ENCODE assay signal across 11 cellular contexts in the genomic region with DNA sequence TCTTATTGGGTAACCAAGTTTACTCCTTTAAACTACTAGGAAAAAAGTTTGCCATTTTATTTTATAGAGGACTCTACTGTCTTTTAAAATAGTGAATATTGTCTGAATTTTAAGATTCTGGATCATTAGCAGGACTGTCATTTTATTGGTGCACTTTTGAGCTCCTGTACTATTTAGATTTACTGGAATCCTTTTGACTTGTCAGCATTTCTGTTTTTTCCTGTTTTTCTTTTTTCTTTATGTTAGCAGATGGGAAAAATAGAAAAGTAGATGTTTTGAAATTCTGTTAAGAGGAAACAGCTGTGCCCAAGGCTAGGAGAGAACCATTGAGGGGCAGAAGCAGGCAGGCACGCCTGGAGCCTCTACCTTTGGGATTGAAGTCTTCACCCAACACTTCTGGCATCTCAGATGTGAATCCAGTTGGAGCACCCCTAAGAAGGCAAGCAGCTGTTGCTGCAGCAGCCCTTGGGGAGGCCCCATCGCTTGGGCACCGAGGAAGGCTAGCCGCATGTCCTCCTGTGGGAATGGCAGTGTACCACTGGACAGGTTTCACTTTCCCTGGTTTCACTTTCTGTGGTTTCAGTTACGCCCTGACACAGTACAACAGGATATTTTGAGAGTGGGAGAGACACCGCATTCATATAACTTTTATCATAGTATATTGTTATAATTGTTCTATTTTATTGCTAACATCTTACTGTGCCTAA. TPM values are rescaled to one million over a fixed set of nuclear protein-coding genes. Genes with fewer than 3 reads are reported as not detected.
DNase-seq lines count a peak whose midpoint lies in the region; ATAC-seq, FAIRE-seq and TF ChIP-seq lines count a peak whose summit lies in the region.
"Had no signal": no experiment of that assay in that cellular context is flagged by ENCODE, and none has a peak within 500 bp of the region (broad histone marks: within the 10 kb centered on the region; RNA-seq: fewer than 3 reads in every experiment).

No MANE protein-coding gene starts in this region.

- intact Hi-C loops in HepG2 (cut with micrococcal nuclease; ENCODE audit: unreplicated experiment): no loop called here
- intact Hi-C loops in testis (cut with DNase I; ENCODE audit: low total_unique reads): no loop called here

- H3K4me1 ChIP-seq in HepG2 (ENCODE audit: insufficient read depth, low read length) (no peaks in the 10 kb centered on the region), testis (peaks cover 17% of the 10 kb centered on the region)

- H2AFZ ChIP-seq in HepG2 (ENCODE audit: low read length): no peak overlapping the region

- no peak for DNase-seq in HFFc6
- peak; percentile 47 for DNase-seq in choroid plexus epithelial cell (ENCODE audit: low read depth)
- no peak for DNase-seq in HepG2 (ENCODE audit: low spot score)
- no peak for DNase-seq in testis
- no peak for DNase-seq in T-helper 2 cell treated with Interferon-gamma antibody and Interleukin-4, amounts not matched to agents 5 μg/mL and 100 μg/mL, for 36 hours (ENCODE audit: low spot score)
- no peak for DNase-seq in islet precursor cell
- no peak for DNase-seq in effector CD4-positive, alpha-beta T cell
- DNase-seq: activated naive CD8-positive, alpha-beta T cell treated with anti-CD3 and anti-CD28 coated beads for 36 hours; NCI-H1048 had no signal

- ATAC-seq in HepG2 (no peak), HG03280 (IDR thresholded peaks at IDR 0.05; ENCODE audit: unreplicated experiment) (no peak)

- CTCF ChIA-PET in HepG2 (lab: Yijun Ruan, JAX; ENCODE audit: low intra/inter-chr PET ratio, low total read pairs): no interaction called here

- H3K36me3 ChIP-seq in HepG2 (replicated peaks in 1 of 2; ENCODE audit: control insufficient read depth in 1 of 2, insufficient read depth in 2 of 2, low read length in 2 of 2) (no peaks in the 10 kb centered on the region), testis (ENCODE audit: low read depth, missing control alignments) (no peaks in the 10 kb centered on the region)

- TF ChIP-seq POLR2A in HepG2 (IDR thresholded peaks at IDR 0.05; ENCODE audit: insufficient read depth in 1 of 2, low read depth in 2 of 2, low read length in 2 of 2) (no peak), testis (IDR thresholded peaks at IDR 0.05) (no peak)

- H3K4me3 ChIP-seq in choroid plexus epithelial cell (ENCODE audit: low read depth, low read length): peak overlapping the region; percentile 11
- no peak overlapping the region for H3K4me3 ChIP-seq in HepG2 (replicated peaks in 1 of 3; ENCODE audit: insufficient read depth in 1 of 3, low read depth in 2 of 3, low read length in 3 of 3)
- peak overlapping the region in 1 of 2 donors; percentile 10 for H3K4me3 ChIP-seq in testis

- no peaks in the 10 kb centered on the region; a peak in 1 of 5 replicates for H3K27me3 ChIP-seq in HepG2 (ENCODE audit: control insufficient read depth in 1 of 2, insufficient read depth in 2 of 2, low read length in 2 of 2)
- H3K27me3 ChIP-seq in testis: no peaks in the 10 kb centered on the region

- H3K27ac Mint-ChIP-seq in HFFc6: peak overlapping the region; percentile 51; the same call in 1 of the 2 replicates
- H3K27ac Mint-ChIP-seq in T-helper 2 cell treated with Interferon-gamma antibody and Interleukin-4, amounts not matched to agents 5 μg/mL and 100 μg/mL, for 36 hours: no peak overlapping the region
- H3K27ac Mint-ChIP-seq: activated naive CD8-positive, alpha-beta T cell treated with anti-CD3 and anti-CD28 coated beads for 36 hours had no signal

- no peak for FAIRE-seq in HepG2 (lab: Jason Lieb, UNC)
- FAIRE-seq: TTC549 had no signal

- H3K4me3 Mint-ChIP-seq in HFFc6: peak overlapping the region; percentile 74; the same call in 1 of the 2 replicates
- H3K4me3 Mint-ChIP-seq in T-helper 2 cell treated with Interferon-gamma antibody and Interleukin-4, amounts not matched to agents 5 μg/mL and 100 μg/mL, for 36 hours: no peak overlapping the region
- H3K4me3 Mint-ChIP-seq: activated naive CD8-positive, alpha-beta T cell treated with anti-CD3 and anti-CD28 coated beads for 36 hours had no signal

- H3K9me3 ChIP-seq in HepG2 (ENCODE audit: low read length) (no peaks in the 10 kb centered on the region), testis (no peaks in the 10 kb centered on the region)

- whole genome bisulfite sequencing in HepG2 (ENCODE audit: low lambda C conversion rate): 65% methylated on average over 5 of the region's 6 CpGs
- 40 to 50% methylated on average over 6 of the region's 6 CpGs for WGBS in testis, 2 donors

- H4K20me1 ChIP-seq in HepG2 (ENCODE audit: insufficient read depth, low read length): no peaks in the 10 kb centered on the region

- H3K9ac ChIP-seq in HepG2 (ENCODE audit: insufficient read depth, low read depth, low read length): no peak overlapping the region

- H3K27ac ChIP-seq in HepG2 (ENCODE audit: extremely low read length, insufficient read depth, low read length): no peak overlapping the region
- peak overlapping the region; percentile 63 to 72 for H3K27ac ChIP-seq in testis

- peaks cover 10% of the 10 kb centered on the region for H3K4me1 Mint-ChIP-seq in HFFc6 (ENCODE audit: low read depth)
- no peaks in the 10 kb centered on the region for H3K4me1 Mint-ChIP-seq in T-helper 2 cell treated with Interferon-gamma antibody and Interleukin-4, amounts not matched to agents 5 μg/mL and 100 μg/mL, for 36 hours (ENCODE audit: low read depth)
- H3K4me1 Mint-ChIP-seq: activated naive CD8-positive, alpha-beta T cell treated with anti-CD3 and anti-CD28 coated beads for 36 hours had no signal

- no peaks in the 10 kb centered on the region for H3K36me3 Mint-ChIP-seq in HFFc6 (ENCODE audit: low read depth)
- H3K36me3 Mint-ChIP-seq in T-helper 2 cell treated with Interferon-gamma antibody and Interleukin-4, amounts not matched to agents 5 μg/mL and 100 μg/mL, for 36 hours (ENCODE audit: low read depth): no peaks in the 10 kb centered on the region
- H3K36me3 Mint-ChIP-seq: activated naive CD8-positive, alpha-beta T cell treated with anti-CD3 and anti-CD28 coated beads for 36 hours had no signal

- POLR2A ChIA-PET in HepG2 (lab: Yijun Ruan, JAX): no interaction called here

- TF ChIP-seq CTCF in HFFc6 (IDR thresholded peaks at IDR 0.05): no peak
- TF ChIP-seq CTCF in choroid plexus epithelial cell (conservative IDR thresholded peaks at IDR 0.05; ENCODE audit: low read depth, low read length): no peak
- TF ChIP-seq CTCF in HepG2 (CRISPR knock-in tag; IDR thresholded peaks at IDR 0.05): no peak
- TF ChIP-seq CTCF in testis (IDR thresholded peaks at IDR 0.05): no peak

- no peaks in the 10 kb centered on the region for H3K9me3 Mint-ChIP-seq in HFFc6
- H3K9me3 Mint-ChIP-seq in T-helper 2 cell treated with Interferon-gamma antibody and Interleukin-4, amounts not matched to agents 5 μg/mL and 100 μg/mL, for 36 hours: no peaks in the 10 kb centered on the region
- H3K9me3 Mint-ChIP-seq: activated naive CD8-positive, alpha-beta T cell treated with anti-CD3 and anti-CD28 coated beads for 36 hours had no signal

- TF ChIP-seq EP300 in HepG2 (IDR thresholded peaks at IDR 0.05; ENCODE audit: low read depth in 2 of 2, low read length in 2 of 2): no peak
- no peak for TF ChIP-seq EP300 in HepG2 (CRISPR knock-in tag; IDR thresholded peaks at IDR 0.05; ENCODE audit: borderline replicate concordance)

- H3K4me2 ChIP-seq in HepG2 (ENCODE audit: low read depth, low read length): no peak overlapping the region

- H3K27me3 Mint-ChIP-seq in HFFc6 (ENCODE audit: insufficient read depth): no peaks in the 10 kb centered on the region
- peaks cover 3% of the 10 kb centered on the region for H3K27me3 Mint-ChIP-seq in T-helper 2 cell treated with Interferon-gamma antibody and Interleukin-4, amounts not matched to agents 5 μg/mL and 100 μg/mL, for 36 hours (ENCODE audit: low read depth)
- H3K27me3 Mint-ChIP-seq: activated naive CD8-positive, alpha-beta T cell treated with anti-CD3 and anti-CD28 coated beads for 36 hours had no signal

- no TSS peak for BruUV-seq in HepG2 (replicated peaks; lab: Mats Ljungman, UMichigan)

- no peak for TF ChIP-seq RAD21 in HepG2 (CRISPR knock-in tag; IDR thresholded peaks at IDR 0.05)

- in situ Hi-C loops in HepG2 (cut with HindIII; ENCODE audit: extremely low pct_ligation_motif_present, low pct_unique_long_range_greater_than_20kb): no loop called here

- H3K79me2 ChIP-seq in HepG2 (ENCODE audit: insufficient read depth, low read length): no peaks in the 10 kb centered on the region

RNA-seq across cellular contexts. Expression of gene RIMKLB, which starts 11.5 kb away (rescaled TPM):
- total RNA-seq in HFFc6 (2021; fragmentation: NEBNext Ultra II Directional; extraction: Animal tissue kit (Norgen Biotek cat#: 25700)): 10 to 100 TPM in 1 of 6 experiments, 1 to 10 TPM in 5; 8.5 to 10.7 (median 9.0) TPM
- total RNA-seq in HepG2 (2016; rRNA removed; fragmentation: Illumina TruSeq; extraction: Trizol): 0.21 and 0.33 TPM in 2 replicates
- not detected in 2 replicates for total RNA-seq in HepG2 (2016; cell fraction: cytosol; rRNA removed; fragmentation: Illumina TruSeq; extraction: Trizol; ENCODE audit: low read depth)
- total RNA-seq in HepG2 (2016; cell fraction: insoluble cytoplasmic fraction; rRNA removed; fragmentation: Illumina TruSeq; extraction: Trizol): 0.22 and 0.39 TPM in 2 replicates
- 0.03 TPM in 1 of 2 replicates, not detected in the other for total RNA-seq in HepG2 (2016; cell fraction: membrane; rRNA removed; fragmentation: Illumina TruSeq; extraction: Trizol)
- total RNA-seq in HepG2 (2016; cell fraction: nucleus; rRNA removed; fragmentation: Illumina TruSeq; extraction: Trizol): 0.78 and 1.7 TPM in 2 replicates
- 0.35 and 0.40 TPM in 2 replicates for polyA plus RNA-seq in HepG2 (2011; rRNA removed)
- polyA plus RNA-seq in HepG2 (2011; cell fraction: cytosol; rRNA removed): 0.15 and 0.18 TPM in 2 replicates
- 0.96 and 2.2 TPM in 2 replicates for polyA plus RNA-seq in HepG2 (2011; cell fraction: nucleus; rRNA removed)
- polyA plus RNA-seq in HepG2 (2012): 0.52 and 1.0 TPM in 2 replicates
- not detected in 2 replicates for polyA plus RNA-seq in HepG2 (2016; cell fraction: cytosol; fragmentation: Illumina TruSeq; extraction: Trizol; ENCODE audit: low read depth)
- 0.30 TPM in 1 of 2 replicates, not detected in the other for polyA plus RNA-seq in HepG2 (2016; cell fraction: insoluble cytoplasmic fraction; fragmentation: Illumina TruSeq; extraction: Trizol; ENCODE audit: low read depth)
- not detected in 2 replicates for polyA plus RNA-seq in HepG2 (2016; cell fraction: membrane; fragmentation: Illumina TruSeq; extraction: Trizol; ENCODE audit: low read depth)
- polyA plus RNA-seq in HepG2 (2016; cell fraction: nucleus; fragmentation: Illumina TruSeq; extraction: Trizol; ENCODE audit: insufficient read depth, low read depth): 1.3 and 1.8 TPM in 2 replicates
- polyA minus RNA-seq in HepG2 (2011; rRNA and poly(A)+ RNA removed; ENCODE audit: low replicate concordance): 0.06 and 372 TPM in 2 replicates
- 0.89 and 1.3 TPM in 2 replicates for polyA minus RNA-seq in HepG2 (2011; cell fraction: cytosol; rRNA and poly(A)+ RNA removed)
- polyA minus RNA-seq in HepG2 (2011; cell fraction: nucleus; rRNA and poly(A)+ RNA removed): 2.2 and 2.6 TPM in 2 replicates
- 100 to 1,000 TPM; 123 to 141 TPM for total RNA-seq in testis
- polyA plus RNA-seq in testis (ENCODE audit: insufficient read depth, low read depth, low replicate concordance): 101 TPM

RNA-seq across cellular contexts. Expression of gene MFAP5, which starts 46.7 kb away (rescaled TPM):
- total RNA-seq in HFFc6 (2021; fragmentation: NEBNext Ultra II Directional; extraction: Animal tissue kit (Norgen Biotek cat#: 25700)): 100 to 1,000 TPM in 4 of 6 experiments, 10 to 100 TPM in 2; 42.1 to 194 (median 167) TPM
- total RNA-seq in HepG2 (2016; rRNA removed; fragmentation: Illumina TruSeq; extraction: Trizol) (not detected in 2 replicates), testis (1 to 10 TPM; 3.8 to 5.9 TPM)
- total RNA-seq in HepG2 (2016; cell fraction: cytosol; rRNA removed; fragmentation: Illumina TruSeq; extraction: Trizol; ENCODE audit: low read depth): not detected in 2 replicates
- not detected in 2 replicates for total RNA-seq in HepG2 (2016; cell fraction: insoluble cytoplasmic fraction; rRNA removed; fragmentation: Illumina TruSeq; extraction: Trizol)
- total RNA-seq in HepG2 (2016; cell fraction: membrane; rRNA removed; fragmentation: Illumina TruSeq; extraction: Trizol): not detected in 2 replicates
- not detected in 2 replicates for total RNA-seq in HepG2 (2016; cell fraction: nucleus; rRNA removed; fragmentation: Illumina TruSeq; extraction: Trizol)
- polyA plus RNA-seq in HepG2 (2011; rRNA removed) (0.07 TPM in 1 of 2 replicates, not detected in the other), testis (ENCODE audit: insufficient read depth, low read depth, low replicate concordance) (41.1 TPM)
- polyA plus RNA-seq in HepG2 (2011; cell fraction: cytosol; rRNA removed): 0.15 and 0.23 TPM in 2 replicates
- polyA plus RNA-seq in HepG2 (2011; cell fraction: nucleus; rRNA removed): not detected in 2 replicates
- polyA plus RNA-seq in HepG2 (2012): not detected in 2 replicates
- polyA plus RNA-seq in HepG2 (2016; cell fraction: cytosol; fragmentation: Illumina TruSeq; extraction: Trizol; ENCODE audit: low read depth): not detected in 2 replicates
- polyA plus RNA-seq in HepG2 (2016; cell fraction: insoluble cytoplasmic fraction; fragmentation: Illumina TruSeq; extraction: Trizol; ENCODE audit: low read depth): not detected in 2 replicates
- polyA plus RNA-seq in HepG2 (2016; cell fraction: membrane; fragmentation: Illumina TruSeq; extraction: Trizol; ENCODE audit: low read depth): not detected in 2 replicates
- polyA plus RNA-seq in HepG2 (2016; cell fraction: nucleus; fragmentation: Illumina TruSeq; extraction: Trizol; ENCODE audit: insufficient read depth, low read depth): not detected in 2 replicates
- 442 TPM in 1 of 2 replicates, not detected in the other for polyA minus RNA-seq in HepG2 (2011; rRNA and poly(A)+ RNA removed; ENCODE audit: low replicate concordance)
- polyA minus RNA-seq in HepG2 (2011; cell fraction: cytosol; rRNA and poly(A)+ RNA removed): 0.62 TPM in 1 of 2 replicates, not detected in the other
- polyA minus RNA-seq in HepG2 (2011; cell fraction: nucleus; rRNA and poly(A)+ RNA removed): 0.52 and 1.2 TPM in 2 replicates
- total RNA-seq: activated naive CD8-positive, alpha-beta T cell treated with anti-CD3 and anti-CD28 coated beads for 36 hours had no signal

Comparison
In these comparisons a context has a peak if more than half of its experiments do, and no peak if none do; other contexts are left out.
1. RNA of gene RIMKLB, which starts 11.5 kb away (total RNA-seq): 123 to 141 TPM in testis; 8.5 to 10.7 TPM in HFFc6 and 0.03 to 1.7 TPM in HepG2; every median in the first group is over 10 times any median in the second.
2. RNA of gene MFAP5, which starts 46.7 kb away (total RNA-seq): 42.1 to 194 TPM in HFFc6; 3.8 to 5.9 TPM in testis and not detected in HepG2; every median in the first group is over 4 times any median in the second.